Comparison of ENCODE assay signal across 27 cellular contexts in the genomic region with DNA sequence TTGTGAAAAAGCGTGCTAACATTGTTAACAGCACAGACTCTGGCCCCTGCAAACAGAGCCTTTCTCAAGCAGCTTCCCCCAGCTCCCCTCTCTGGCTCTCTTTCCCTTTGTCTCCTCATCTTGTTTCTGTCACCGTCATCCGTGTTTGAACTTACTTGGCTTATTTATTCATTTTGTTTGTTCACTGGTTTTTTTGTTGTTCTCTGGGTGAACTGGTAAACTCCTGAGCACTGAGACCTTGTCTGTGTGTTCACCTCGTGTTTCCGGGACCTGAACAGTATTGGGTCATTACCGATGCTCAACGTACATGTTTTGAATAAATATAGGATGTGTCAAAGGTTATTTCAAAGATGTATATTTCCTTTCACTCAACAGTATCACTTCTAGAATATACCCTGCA.
"Had no signal": no experiment of that assay in that cellular context is flagged by ENCODE, and none has a peak within 500 bp of the region (broad histone marks: within the 10 kb centered on the region; RNA-seq: fewer than 3 reads in every experiment).

No MANE protein-coding gene starts in this region.

- H3K4me3 ChIP-seq: stomach, suprapubic skin, testis, thoracic aorta, thyroid gland, tibial artery, tibial nerve, transverse colon, upper lobe of left lung, upper lobe of right lung, uterus, vagina had no signal

- FAIRE-seq: urothelium cell line had no signal

- H3K27me3 ChIP-seq: suprapubic skin, testis, thyroid gland, tibial artery, tibial nerve, transverse colon, upper lobe of left lung, upper lobe of right lung, uterus, vagina had no signal

- H3K27ac ChIP-seq: stomach, suprapubic skin, testis, thoracic aorta, thyroid gland, tibial artery, tibial nerve, transverse colon, upper lobe of left lung, upper lobe of right lung, uterus, vagina had no signal

- ATAC-seq: stimulated activated effector memory CD8-positive, alpha-beta T cell treated with anti-CD3 and anti-CD28 coated beads, Interleukin-12 subunit alpha, Interleukin-12 subunit beta, amount 100 ng/mL, for 72 hours; stimulated activated memory B cell treated with anti-CD40 and anti-IgM and Interleukin-4, amounts not matched to agents 10 μg/mL and 1 μg/mL and 100 μg/mL, for 72 hours; stimulated activated naive B cell treated with anti-CD40 and anti-IgM and Interleukin-4, amounts not matched to agents 10 μg/mL and 1 μg/mL and 100 μg/mL, for 72 hours; stimulated activated naive CD8-positive, alpha-beta T cell treated with anti-CD3 and anti-CD28 coated beads, Interleukin-15, amount 100 ng/mL, for 72 hours; stimulated activated naive CD8-positive, alpha-beta T cell treated with anti-CD3 and anti-CD28 coated beads, Interleukin-15, Interleukin-2, amounts not matched to agents 100 U/mL and 50 U/mL, for 24 hours; upper lobe of right lung had no signal

- H3K9me3 ChIP-seq: testis, thoracic aorta, thyroid gland, upper lobe of right lung, vagina had no signal

- H3K36me3 ChIP-seq: stomach, suprapubic skin, thoracic aorta, thyroid gland, tibial artery, tibial nerve, transverse colon, upper lobe of left lung, upper lobe of right lung, uterus, vagina had no signal

- DNase-seq: stimulated activated CD4-positive, alpha-beta T cell treated with anti-CD3 and anti-CD28 coated beads, Interleukin-2, amount 100 ng/mL, for 48 hours; stimulated activated CD4-positive, alpha-beta T cell treated with anti-CD3 and anti-CD28 coated beads, Interleukin-4, amount 100 ng/mL, for 1 hour; stimulated activated CD4-positive, alpha-beta T cell treated with anti-CD3 and anti-CD28 coated beads, Interleukin-4, amount 100 ng/mL, for 24 hours; stimulated activated CD4-positive, alpha-beta T cell treated with anti-CD3 and anti-CD28 coated beads, Interleukin-4, amount 100 ng/mL, for 4 hours; stimulated activated CD8-positive, alpha-beta memory T cell treated with anti-CD3 and anti-CD28 coated beads, Interleukin-4, amount 100 ng/mL, for 48 hours; stimulated activated naive B cell treated with anti-CD40 and anti-IgM and Interleukin-4, amounts not matched to agents 10 μg/mL and 1 μg/mL and 100 μg/mL, for 72 hours; stimulated activated naive CD4-positive, alpha-beta T cell; stimulated activated naive CD4-positive, alpha-beta T cell treated with Interleukin-2 at 50 U/mL for 16 hours; stimulated activated naive CD8-positive, alpha-beta T cell treated with anti-CD3 and anti-CD28 coated beads, Interleukin-15, amount 100 ng/mL, for 72 hours; stimulated activated naive CD8-positive, alpha-beta T cell treated with anti-CD3 and anti-CD28 coated beads, Interleukin-15, Interleukin-2, amounts not matched to agents 100 U/mL and 50 U/mL, for 24 hours; stomach; substantia nigra; testis; thyroid gland; tibial artery; transverse colon; trophoblast cell; upper lobe of right lung; uterus had no signal

- H3K4me1 ChIP-seq: stomach, suprapubic skin, testis, thyroid gland, tibial artery, tibial nerve, transverse colon, upper lobe of left lung, upper lobe of right lung, uterus, vagina had no signal
